9 cellular contexts compared by ENCODE assay signal in genomic region chr2:162123806-162124758, GRCh38. TPM values are rescaled to one million over a fixed set of nuclear protein-coding genes. Genes with fewer than 3 reads are reported as not detected.
DNase-seq lines count a peak whose midpoint lies in the region; ATAC-seq and TF ChIP-seq lines count a peak whose summit lies in the region.
"Had no signal": no experiment of that assay in that cellular context is flagged by ENCODE, and none has a peak within 500 bp of the region (broad histone marks: within the 10 kb centered on the region; RNA-seq: fewer than 3 reads in every experiment).

No MANE protein-coding gene starts in this region.

- ATAC-seq in GM19467 (IDR thresholded peaks at IDR 0.05; ENCODE audit: unreplicated experiment) (peak; percentile 49), T-cell (replicated peaks in 1 of 4) (peak in 3 of 4 experiments; percentile 48 to 67 (median 59)), GM21723 (IDR thresholded peaks at IDR 0.05; ENCODE audit: unreplicated experiment) (no peak), HG03095 (IDR thresholded peaks at IDR 0.05; ENCODE audit: unreplicated experiment) (no peak)

- H3K27ac ChIP-seq in parathyroid adenoma, result peak overlapping the region; percentile 35
- H3K27ac ChIP-seq: SJCRH30 had no signal

- no peaks in the 10 kb centered on the region for H3K27me3 ChIP-seq in parathyroid adenoma (ENCODE audit: control insufficient read depth, insufficient read depth, low read length)
- H3K27me3 ChIP-seq: SJCRH30 had no signal

- no peak overlapping the region for H3K4me3 ChIP-seq in parathyroid adenoma (ENCODE audit: low read depth, low read length)
- H3K4me3 ChIP-seq: SJCRH30 had no signal

- POLR2A ChIA-PET in T-cell (lab: Charles Lee), result no interaction called here

- no peak overlapping the region for H3K9ac ChIP-seq in parathyroid adenoma

- no peak overlapping the region for H3K4me2 ChIP-seq in parathyroid adenoma (ENCODE audit: low read length)

- peaks cover 50% of the 10 kb centered on the region for H3K4me1 ChIP-seq in parathyroid adenoma
- H3K4me1 ChIP-seq: SJCRH30 had no signal

- no TSS peak for BruUV-seq in Calu3 (replicated peaks; lab: Mats Ljungman, UMichigan)

- H3K36me3 Mint-ChIP-seq in Calu3 (ENCODE audit: insufficient read depth, unreplicated experiment), result no peaks in the 10 kb centered on the region
- H3K36me3 Mint-ChIP-seq in T-cell, result no peaks in the 10 kb centered on the region

- intact Hi-C loops in Calu3 (cut with micrococcal nuclease; ENCODE audit: unreplicated experiment), result loop anchor here (1.0 to 5.0 kb wide), 3 partner anchors 52 to 177 kb away; partner anchors contain the start of gene DPP4

- H3K4me3 Mint-ChIP-seq in Calu3 (ENCODE audit: low read depth, unreplicated experiment) (no peak overlapping the region), T-cell (no peak overlapping the region)

- DNase-seq in Calu3 (peak; percentile 13), NCI-H1092 treated with DMSO at 0.1 percent for 48 hours (lab: John Stamatoyannopoulos, UW) (peak; percentile 53), T-cell (no peak), fibroblast of the conjunctiva (ENCODE audit: low read depth) (peak; percentile 37)

- no peak overlapping the region for H3K27ac Mint-ChIP-seq in Calu3 (ENCODE audit: unreplicated experiment)
- no peak overlapping the region for H3K27ac Mint-ChIP-seq in T-cell

- no peaks in the 10 kb centered on the region for H3K79me2 ChIP-seq in parathyroid adenoma

- H3K27me3 Mint-ChIP-seq in Calu3 (ENCODE audit: unreplicated experiment) (peaks cover 14% of the 10 kb centered on the region), T-cell (no peaks in the 10 kb centered on the region)

- H2AFZ ChIP-seq in parathyroid adenoma, result peak overlapping the region; percentile 31

- no peaks in the 10 kb centered on the region for H3K9me3 ChIP-seq in parathyroid adenoma (ENCODE audit: control insufficient read depth, low read length)
- H3K9me3 ChIP-seq: SJCRH30 had no signal

- CTCF ChIA-PET in Calu3 (lab: Charles Lee) (interaction anchor here (0.5 kb wide), 1 partner anchor 13 kb away, joined by 3 read pairs; no protein-coding TSS in a partner anchor), T-cell (lab: Charles Lee) (interaction anchor here (0.6 to 4.5 kb wide), 18 partner anchors 10 to 902 kb away, joined by 3 to 49 read pairs (median 3); no protein-coding TSS in a partner anchor)

- H3K9me3 Mint-ChIP-seq in Calu3 (ENCODE audit: low read depth, unreplicated experiment) (no peaks in the 10 kb centered on the region), T-cell (no peaks in the 10 kb centered on the region)

- no peaks in the 10 kb centered on the region for H3K36me3 ChIP-seq in parathyroid adenoma (ENCODE audit: control insufficient read depth, insufficient read depth, low read length)
- H3K36me3 ChIP-seq: SJCRH30 had no signal

- H3K4me1 Mint-ChIP-seq in Calu3 (ENCODE audit: low read depth, unreplicated experiment) (no peaks in the 10 kb centered on the region), T-cell (peaks cover 9 to 18% (median 16%) of the 10 kb centered on the region in 3 donors)

- TF ChIP-seq CTCF in Calu3 (IDR thresholded peaks at IDR 0.05; ENCODE audit: unreplicated experiment), result no peak
- TF ChIP-seq CTCF in parathyroid adenoma (IDR thresholded peaks at IDR 0.05), result peak; percentile 90

RNA-seq across cellular contexts. Expression of gene GCG, which starts 28.0 kb away (rescaled TPM):
- total RNA-seq in Calu3 (2022), result not detected in 2 replicates
- total RNA-seq in T-cell, result not detected
- total RNA-seq: SJCRH30 had no signal

RNA-seq across cellular contexts. Expression of gene DPP4, which starts 50.1 kb away (rescaled TPM):
- total RNA-seq in Calu3 (2022) (27.6 TPM in 2 replicates), T-cell (10 to 100 TPM; 30.1 to 47.7 (median 37.9) TPM)
- total RNA-seq: SJCRH30 had no signal

Comparison
In these comparisons a context has a peak if more than half of its experiments do, and no peak if none do; other contexts are left out.
1. DNase-seq: peak in Calu3 (single experiment), NCI-H1092 treated with DMSO at 0.1 percent for 48 hours (single experiment) and fibroblast of the conjunctiva (single experiment); none in T-cell (0 of 34).
2. ATAC-seq: peak in GM19467 (single experiment) and T-cell (3 of 4); none in GM21723 (single experiment) and HG03095 (single experiment).